1 cellular context compared by ENCODE assay signal in genomic region chr6:134174790-134175531, GRCh38.
A peak's percentile ranks its signal among the peaks of the same experiment; 100 is the strongest.
TF ChIP-seq lines count a peak whose summit lies in the region.

No MANE protein-coding gene starts in this region.

TF ChIP-seq in K562, 482 proteins besides CTCF, POLR2A, EP300 and RAD21 (continued from another document):
- TF ChIP-seq ZNF407 (IDR thresholded peaks at IDR 0.05; ENCODE audit: low read depth) (no peak), PRPF4 (IDR thresholded peaks at IDR 0.05; ENCODE audit: insufficient read depth, low read depth, low read length, poor library complexity, severe bottlenecking) (peak; percentile 76), ZBTB34 (CRISPR knock-in tag; IDR thresholded peaks at IDR 0.05) (no peak), EP400 (IDR thresholded peaks at IDR 0.05) (peak; percentile 65), JUND (IDR thresholded peaks at IDR 0.05; ENCODE audit: borderline replicate concordance, low read depth, low read length) (peak; percentile 14; the same call in 1 of the 2 replicates), JUND (tag; IDR thresholded peaks at IDR 0.05; ENCODE audit: borderline replicate concordance, low read depth, low read length) (0 out of 3 replicates have a peak, but pooled peaks have one; percentile 25), PKNOX1 (IDR thresholded peaks at IDR 0.05) (peak; percentile 55; the same call in 1 of the 2 replicates), ELF4 (CRISPR knock-in tag; IDR thresholded peaks at IDR 0.05) (no peak), CBX8 (IDR thresholded peaks at IDR 0.05; ENCODE audit: borderline replicate concordance, extremely low read depth, low read depth, low read length, poor library complexity, severe bottlenecking) (no peak), POLR2B (IDR thresholded peaks at IDR 0.05; ENCODE audit: low read depth, partially characterized antibody) (peak; percentile 97), HNRNPH1 (optimal IDR thresholded peaks at IDR 0.05; ENCODE audit: low read depth, low read length) (no peak), NEUROD1 (IDR thresholded peaks at IDR 0.05; ENCODE audit: borderline replicate concordance, low read depth, low read length, partially characterized antibody) (peak; percentile 39), ZNF174 (CRISPR knock-in tag; IDR thresholded peaks at IDR 0.05) (no peak), RFX1 (IDR thresholded peaks at IDR 0.05) (no peak), POLR2AphosphoS5 (IDR thresholded peaks at IDR 0.05; ENCODE audit: control insufficient read depth, insufficient read depth, low read depth, low read length) (peak; percentile 90), NCOR1 (IDR thresholded peaks at IDR 0.05) (peak; percentile 70), KDM5B (IDR thresholded peaks at IDR 0.05; ENCODE audit: insufficient replicate concordance, low read depth, low read length) (peak; percentile 99), ETV6 (IDR thresholded peaks at IDR 0.05; ENCODE audit: borderline replicate concordance in 1 of 2, low read depth in 2 of 2, low read length in 1 of 2) (no peak), ETV6 (CRISPR knock-in tag; IDR thresholded peaks at IDR 0.05; ENCODE audit: borderline replicate concordance) (no peak), NR2C1 (IDR thresholded peaks at IDR 0.05) (no peak), NR2C1 (tag; IDR thresholded peaks at IDR 0.05) (no peak), ZFPM2 (CRISPR knock-in tag; IDR thresholded peaks at IDR 0.05) (peak; percentile 59; the same call in 1 of the 2 replicates), GABPB1 (CRISPR knock-in tag; IDR thresholded peaks at IDR 0.05) (peak; percentile 68), ZNF175 (CRISPR knock-in tag; IDR thresholded peaks at IDR 0.05; ENCODE audit: low read depth) (peak; percentile 41; the same call in 1 of the 2 replicates), ZNF609 (CRISPR knock-in tag; IDR thresholded peaks at IDR 0.05; ENCODE audit: borderline replicate concordance) (peak; percentile 81; the same call in 1 of the 2 replicates), SFPQ (IDR thresholded peaks at IDR 0.05; ENCODE audit: low read depth, low read length) (no peak), KAT7 (CRISPR knock-in tag; IDR thresholded peaks at IDR 0.05; ENCODE audit: borderline replicate concordance) (no peak), ZNF134 (CRISPR knock-in tag; conservative IDR thresholded peaks at IDR 0.05) (no peak), PHB2 (IDR thresholded peaks at IDR 0.05; ENCODE audit: low read depth) (no peak), TSC22D4 (tag; IDR thresholded peaks at IDR 0.05) (no peak), ZBTB17 (CRISPR knock-in tag; IDR thresholded peaks at IDR 0.05) (peak; percentile 36; the same call in 1 of the 2 replicates), HCFC1 (IDR thresholded peaks at IDR 0.05; ENCODE audit: low read depth, low read length) (peak; percentile 23; the same call in 1 of the 2 replicates), EHMT2 (IDR thresholded peaks at IDR 0.05) (no peak), SMARCA4 (IDR thresholded peaks at IDR 0.05) (no peak), AFF4 (CRISPR knock-in tag; IDR thresholded peaks at IDR 0.05) (peak; percentile 84; the same call in 1 of the 2 replicates)
TF ChIP-seq in K562: peak in this region for 139.
